In genomic region chr15:70526221-70526973, GRCh38 we compare ENCODE assay signal across 8 cellular contexts.
A peak's percentile ranks its signal among the peaks of the same experiment; 100 is the strongest.
DNase-seq lines count a peak whose midpoint lies in the region; ATAC-seq lines count a peak whose summit lies in the region.

No MANE protein-coding gene starts in this region.

- DNase-seq in DMS53 treated with DMSO at 0.1 percent for 48 hours (lab: John Stamatoyannopoulos, UW; ENCODE audit: unreplicated experiment) (peak; percentile 83), NCI-H1092 treated with DMSO at 0.1 percent for 48 hours (lab: John Stamatoyannopoulos, UW) (peak; percentile 96), SK-MEL-5 (ENCODE audit: low read depth, low spot score) (peak; percentile 84), islet precursor cell (peak; percentile 87), NAMALWA (ENCODE audit: low spot score) (no peak)

- in situ Hi-C loops in SK-MEL-5 (cut with HindIII; ENCODE audit: low pct_unique_long_range_greater_than_20kb, low sequenced_read_pairs): no loop called here

- ATAC-seq in GM18867 (IDR thresholded peaks at IDR 0.05; ENCODE audit: unreplicated experiment) (no peak), GM21447 (IDR thresholded peaks at IDR 0.05; ENCODE audit: unreplicated experiment) (no peak), HG02642 (IDR thresholded peaks at IDR 0.05; ENCODE audit: poor library complexity, unreplicated experiment) (no peak)
